Comparison of ENCODE assay signal across 9 cellular contexts in the genomic region with DNA sequence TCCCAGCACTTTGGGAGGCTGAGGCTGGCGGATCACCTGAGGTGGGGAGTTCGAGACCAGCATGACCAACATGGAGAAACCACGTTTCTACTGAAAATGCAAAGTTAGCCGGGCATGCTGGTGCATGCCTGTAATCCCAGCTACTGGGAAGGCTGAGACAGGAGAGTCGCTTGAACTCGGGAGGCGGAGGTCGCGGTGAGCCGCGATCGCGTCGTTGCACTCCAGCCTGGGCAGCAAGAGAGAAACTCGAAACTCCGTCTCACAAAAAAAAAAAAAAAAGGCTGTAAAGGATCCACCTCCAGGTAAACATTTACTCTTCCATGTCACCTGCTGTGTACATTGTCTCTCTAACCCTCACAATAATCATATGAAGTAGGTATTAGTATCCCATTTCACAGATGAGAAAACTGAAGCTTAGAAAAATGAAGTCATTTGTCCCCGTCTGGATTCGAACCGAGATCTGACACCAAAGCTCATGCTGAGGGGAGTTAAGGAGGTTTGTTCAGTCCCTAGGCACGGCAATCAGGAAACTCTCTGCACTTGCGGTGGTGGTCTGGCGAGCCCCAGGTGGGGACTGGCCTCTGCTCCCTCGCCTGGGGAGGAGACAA. TPM values are rescaled to one million over a fixed set of nuclear protein-coding genes. Genes with fewer than 3 reads are reported as not detected.
DNase-seq lines count a peak whose midpoint lies in the region; ATAC-seq and TF ChIP-seq lines count a peak whose summit lies in the region.
"Had no signal": no experiment of that assay in that cellular context is flagged by ENCODE, and none has a peak within 500 bp of the region (broad histone marks: within the 10 kb centered on the region; RNA-seq: fewer than 3 reads in every experiment).

No MANE protein-coding gene starts in this region.

- CTCF ChIA-PET in CD4-positive, alpha-beta memory T cell (lab: Charles Lee; ENCODE audit: partially characterized antibody) = interaction anchor here (2.3 kb wide), 1 partner anchor 55 kb away, joined by 7 read pairs; no protein-coding TSS in a partner anchor

- H3K9me3 ChIP-seq in CD4-positive, alpha-beta memory T cell (ENCODE audit: control insufficient read depth in 1 of 2, low read length in 2 of 2) = no peaks in the 10 kb centered on the region
- H3K9me3 ChIP-seq in colonic mucosa = no peaks in the 10 kb centered on the region

- peaks cover 45% of the 10 kb centered on the region for H3K4me1 ChIP-seq in CD4-positive, alpha-beta memory T cell (ENCODE audit: insufficient read depth, low read length)
- no peaks in the 10 kb centered on the region for H3K4me1 ChIP-seq in colonic mucosa

- H3K27ac Mint-ChIP-seq in CD4-positive, alpha-beta memory T cell = peak overlapping the region; percentile 87 to 95 (median 94)
- no peak overlapping the region for H3K27ac Mint-ChIP-seq in neural crest cell (ENCODE audit: unreplicated experiment)
- H3K27ac Mint-ChIP-seq: brain had no signal

- no peak overlapping the region for H3K9ac ChIP-seq in colonic mucosa (ENCODE audit: low read depth in 2 of 2, low read length in 2 of 2)

- peaks cover 0 to 9% (median 2%) of the 10 kb centered on the region in 8 donors for H3K9me3 Mint-ChIP-seq in CD4-positive, alpha-beta memory T cell
- H3K9me3 Mint-ChIP-seq in neural crest cell = peaks cover 16% of the 10 kb centered on the region

- intact Hi-C loops in CD4-positive, alpha-beta memory T cell (cut with micrococcal nuclease) = loop anchor here (1.0 kb wide), 2 partner anchors 13 to 53 kb away; a partner anchor contains a TSS
- intact Hi-C loops in colonic mucosa (cut with DNase I) = no loop called here

- peaks cover 0 to 2% of the 10 kb centered on the region in 2 donors for H3K27me3 Mint-ChIP-seq in CD4-positive, alpha-beta memory T cell
- H3K27me3 Mint-ChIP-seq in neural crest cell (ENCODE audit: low read depth) = peaks cover 28% of the 10 kb centered on the region

- no peaks in the 10 kb centered on the region for H3K27me3 ChIP-seq in CD4-positive, alpha-beta memory T cell (ENCODE audit: insufficient read depth, low read length)
- no peaks in the 10 kb centered on the region for H3K27me3 ChIP-seq in colonic mucosa

- H3K4me3 Mint-ChIP-seq in CD4-positive, alpha-beta memory T cell = peak overlapping the region; percentile 91 to 96 (median 94)
- H3K4me3 Mint-ChIP-seq in neural crest cell = peak overlapping the region; percentile 47

- no peak for TF ChIP-seq CTCF in colonic mucosa (IDR thresholded peaks at IDR 0.05)
- no peak for TF ChIP-seq CTCF in neural crest cell (conservative IDR thresholded peaks at IDR 0.05)

- H3K36me3 Mint-ChIP-seq in CD4-positive, alpha-beta memory T cell = peaks cover 36 to 40% of the 10 kb centered on the region in 2 donors
- no peaks in the 10 kb centered on the region for H3K36me3 Mint-ChIP-seq in neural crest cell (ENCODE audit: low read depth)
- H3K36me3 Mint-ChIP-seq: brain had no signal

- H3K27ac ChIP-seq in CD4-positive, alpha-beta memory T cell (ENCODE audit: low read depth, low read length) = peak overlapping the region; percentile 82
- H3K27ac ChIP-seq in colonic mucosa = no peak overlapping the region

- DNase-seq in CD4-positive, alpha-beta memory T cell = no peak
- no peak for DNase-seq in Jurkat, Clone E6-1 (ENCODE audit: low read depth, low spot score)
- no peak for DNase-seq in colonic mucosa
- no peak for DNase-seq in neural crest cell (ENCODE audit: low read depth, low spot score)
- DNase-seq in foreskin melanocyte = no peak
- DNase-seq in activated effector memory CD4-positive, alpha-beta T cell treated with Interleukin-2 at 50 U/mL for 16 hours = no peak
- DNase-seq in kidney glomerular epithelial cell (lab: John Stamatoyannopoulos, UW) = no peak

- POLR2A ChIA-PET in CD4-positive, alpha-beta memory T cell (lab: Charles Lee; ENCODE audit: partially characterized antibody) = interaction anchor here (0.6 to 3.3 kb wide), 8 partner anchors 15 to 643 kb away, joined by 3 to 21 read pairs (median 5); a partner anchor contains a TSS

- H3K36me3 ChIP-seq in CD4-positive, alpha-beta memory T cell (ENCODE audit: insufficient read depth, low read length) = no peaks in the 10 kb centered on the region
- no peaks in the 10 kb centered on the region for H3K36me3 ChIP-seq in colonic mucosa

- peak overlapping the region; percentile 71 to 80 for H3K4me3 ChIP-seq in CD4-positive, alpha-beta memory T cell (ENCODE audit: low read length in 2 of 2)
- H3K4me3 ChIP-seq in Jurkat, Clone E6-1 (ENCODE audit: low read length) = peak overlapping the region; percentile 87
- peak overlapping the region; percentile 47 for H3K4me3 ChIP-seq in colonic mucosa

- ATAC-seq in GM18498 (IDR thresholded peaks at IDR 0.05; ENCODE audit: unreplicated experiment) = no peak

- peaks cover 31 to 50% (median 40%) of the 10 kb centered on the region in 4 donors for H3K4me1 Mint-ChIP-seq in CD4-positive, alpha-beta memory T cell
- peaks cover 3% of the 10 kb centered on the region for H3K4me1 Mint-ChIP-seq in neural crest cell
- H3K4me1 Mint-ChIP-seq: brain had no signal

RNA-seq across cellular contexts. Expression of a gene that starts 0.5 kb away (rescaled TPM):
- total RNA-seq in CD4-positive, alpha-beta memory T cell = 100 to 1,000 TPM; 222 to 223 TPM
- polyA plus RNA-seq in CD4-positive, alpha-beta memory T cell = 100 to 1,000 TPM in 1 of 2 donors, 10 to 100 TPM in 1; 45.8 to 103 TPM
- polyA plus RNA-seq in Jurkat, Clone E6-1 (2012; ENCODE audit: insufficient read depth, insufficient read length) = 103 TPM
- total RNA-seq in colonic mucosa (1 to 10 TPM; 4.8 to 6.0 TPM), neural crest cell (0.77 and 1.0 TPM in 2 replicates)

RNA-seq across cellular contexts. Expression of a gene that starts 53.0 kb away (rescaled TPM):
- 10 to 100 TPM; 12.0 to 12.2 TPM for total RNA-seq in CD4-positive, alpha-beta memory T cell
- 1 to 10 TPM; 1.3 to 7.1 TPM for polyA plus RNA-seq in CD4-positive, alpha-beta memory T cell
- polyA plus RNA-seq in Jurkat, Clone E6-1 (2012; ENCODE audit: insufficient read depth, insufficient read length) = 65.2 TPM
- total RNA-seq in colonic mucosa (10 to 100 TPM in 1 of 2 donors, 1 to 10 TPM in 1; 8.0 to 13.7 TPM), neural crest cell (53.3 and 59.1 TPM in 2 replicates)

Comparison
In these comparisons a context has a peak if more than half of its experiments do, and no peak if none do; other contexts are left out.
1. RNA of a gene that starts 0.5 kb away (total RNA-seq): 222 to 223 TPM in CD4-positive, alpha-beta memory T cell; 4.8 to 6.0 TPM in colonic mucosa and 0.77 to 1.0 TPM in neural crest cell; every median in the first group is over 10 times any median in the second.
2. Peak in every context shown above with its lines, with median percentiles within 50 percentile points of each other: H3K4me3 ChIP-seq.